In genomic region chr14:105005929-105006830, GRCh38 we compare ENCODE assay signal across 1 cellular context.
TF ChIP-seq lines count a peak whose summit lies in the region.

No MANE protein-coding gene starts in this region.

TF ChIP-seq in GM12878, 131 proteins besides CTCF, POLR2A, EP300 and RAD21:
- TF ChIP-seq POLR2AphosphoS2 (IDR thresholded peaks at IDR 0.05; ENCODE audit: low read depth, low read length) (peak; percentile 33; the same call in 1 of the 2 replicates), JUNB (IDR thresholded peaks at IDR 0.05) (no peak)
